Comparison of ENCODE assay signal across 1 cellular context in the genomic region with DNA sequence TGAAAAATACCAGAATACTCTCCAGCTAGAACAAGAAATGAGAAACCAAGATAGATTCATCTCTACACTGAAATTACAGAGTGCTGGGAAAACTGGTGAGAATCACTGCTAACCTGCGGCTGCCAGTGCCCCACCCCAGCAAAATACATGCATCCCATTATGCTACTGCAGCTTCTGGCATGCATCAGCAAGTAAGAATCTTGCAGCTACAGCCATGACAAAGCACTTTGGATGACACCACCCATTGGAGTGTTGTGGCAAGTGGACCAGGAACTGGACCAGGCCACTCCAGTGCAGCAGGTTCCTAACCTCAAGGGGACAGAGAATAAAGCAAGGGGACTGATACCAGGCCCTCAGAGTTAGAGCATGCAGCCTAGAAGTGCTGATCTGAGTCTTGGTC.
A peak's percentile ranks its signal among the peaks of the same experiment; 100 is the strongest.
TF ChIP-seq lines count a peak whose summit lies in the region.

No MANE protein-coding gene starts in this region.

TF ChIP-seq in H1, 55 proteins besides CTCF, POLR2A, EP300 and RAD21:
- TF ChIP-seq JUND (IDR thresholded peaks at IDR 0.05; ENCODE audit: low read length), result no peak
- TF ChIP-seq BACH1 (IDR thresholded peaks at IDR 0.05; ENCODE audit: low read length), result peak; percentile 41; the same call in 1 of the 2 replicates
